17 cellular contexts compared by ENCODE assay signal in the genomic region with DNA sequence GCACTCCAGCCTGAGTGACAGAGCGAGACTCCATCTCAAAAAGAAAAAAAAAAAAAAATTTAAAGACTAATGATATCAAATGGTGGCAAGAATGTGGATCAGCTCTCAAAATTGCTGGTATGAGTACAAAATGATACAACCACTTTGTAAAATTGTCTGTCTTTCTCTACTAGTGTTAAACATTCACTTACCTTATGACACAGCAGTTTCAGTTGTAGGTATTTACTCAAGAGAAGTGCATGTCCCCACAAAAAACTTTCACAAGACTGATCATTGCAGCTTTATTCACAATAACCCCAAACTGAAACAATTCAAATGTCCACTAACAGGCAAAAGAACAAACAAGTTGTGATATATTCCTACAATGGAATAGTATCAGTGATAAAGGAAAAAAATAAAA. TPM values are rescaled to one million over a fixed set of nuclear protein-coding genes. Genes with fewer than 3 reads are reported as not detected.
A peak's percentile ranks its signal among the peaks of the same experiment; 100 is the strongest.
DNase-seq lines count a peak whose midpoint lies in the region; ATAC-seq and TF ChIP-seq lines count a peak whose summit lies in the region.
"Had no signal": no experiment of that assay in that cellular context is flagged by ENCODE, and none has a peak within 500 bp of the region (broad histone marks: within the 10 kb centered on the region; RNA-seq: fewer than 3 reads in every experiment).

No MANE protein-coding gene starts in this region.

- H3K4me3 ChIP-seq in GM23338 (no peak overlapping the region), heart left ventricle (no peak overlapping the region)
- H3K4me3 ChIP-seq: BLaER1, tibial nerve had no signal

- no peaks in the 10 kb centered on the region for H3K27me3 ChIP-seq in GM23338 (ENCODE audit: insufficient read depth)
- no peaks in the 10 kb centered on the region for H3K27me3 ChIP-seq in heart left ventricle
- H3K27me3 ChIP-seq: BLaER1, tibial nerve had no signal

- intact Hi-C loops in heart left ventricle (cut with DNase I), result no loop called here

- H3K9me3 ChIP-seq in heart left ventricle, result no peaks in the 10 kb centered on the region
- H3K9me3 ChIP-seq: BLaER1, tibial nerve had no signal

- H3K27me3 Mint-ChIP-seq in GM23338 (ENCODE audit: insufficient read depth, low read depth, poor library complexity), result no peaks in the 10 kb centered on the region

- H3K4me1 ChIP-seq in GM23338 (ENCODE audit: insufficient read depth) (no peaks in the 10 kb centered on the region), heart left ventricle (no peaks in the 10 kb centered on the region)
- H3K4me1 ChIP-seq: BLaER1, tibial nerve had no signal

- H3K36me3 Mint-ChIP-seq in GM23338 (ENCODE audit: low read depth), result no peaks in the 10 kb centered on the region

- no peak overlapping the region for H3K4me2 ChIP-seq in GM23338
- H3K4me2 ChIP-seq: BLaER1 had no signal

- peaks cover 6% of the 10 kb centered on the region for H3K4me1 Mint-ChIP-seq in GM23338

- H2AFZ ChIP-seq in GM23338, result no peak overlapping the region

- H4K20me1 ChIP-seq in GM23338 (replicated peaks; ENCODE audit: insufficient read depth), result no peaks in the 10 kb centered on the region
- H4K20me1 ChIP-seq: BLaER1 had no signal

- no peaks in the 10 kb centered on the region for H3K79me2 ChIP-seq in GM23338 (replicated peaks; ENCODE audit: insufficient read depth)

- no peaks in the 10 kb centered on the region for H3K9me3 Mint-ChIP-seq in GM23338
- H3K9me3 Mint-ChIP-seq: H9 had no signal

- TF ChIP-seq CTCF in GM23338 (conservative IDR thresholded peaks at IDR 0.05; ENCODE audit: low read depth in 2 of 2), result no peak
- TF ChIP-seq CTCF in heart left ventricle (IDR thresholded peaks at IDR 0.05), result no peak

- DNase-seq in GM23338 (ENCODE audit: low spot score) (no peak), renal cortical epithelial cell (ENCODE audit: low read depth) (peak; percentile 15), NCI-H524 (lab: John Stamatoyannopoulos, UW) (no peak), NCI-H2029 (lab: John Stamatoyannopoulos, UW) (no peak), heart left ventricle (no peak)
- DNase-seq: anterior cingulate cortex; foreskin fibroblast; H9; left colon; NCI-H774; stimulated activated CD4-positive, alpha-beta T cell treated with anti-CD3 and anti-CD28 coated beads, Interleukin-4, amount 100 ng/mL, for 4 hours had no signal

- H3K27ac ChIP-seq in GM23338 (ENCODE audit: low read depth) (no peak overlapping the region), heart left ventricle (no peak overlapping the region)
- H3K27ac ChIP-seq: BLaER1, tibial nerve, VCaP had no signal

- H3K9me2 ChIP-seq in GM23338 (ENCODE audit: insufficient read depth), result no peaks in the 10 kb centered on the region

- H3K4me3 Mint-ChIP-seq in GM23338, result no peak overlapping the region
- H3K4me3 Mint-ChIP-seq: H9 had no signal

- no peaks in the 10 kb centered on the region for H3F3A ChIP-seq in GM23338 (replicated peaks; ENCODE audit: low read depth)

- H3K36me3 ChIP-seq in GM23338 (ENCODE audit: insufficient read depth) (no peaks in the 10 kb centered on the region), heart left ventricle (no peaks in the 10 kb centered on the region)
- H3K36me3 ChIP-seq: BLaER1, tibial nerve had no signal

- no peak for TF ChIP-seq POLR2A in heart left ventricle (IDR thresholded peaks at IDR 0.05)

- ATAC-seq in GM19035 (IDR thresholded peaks at IDR 0.05; ENCODE audit: unreplicated experiment) (peak; percentile 47), GM23338 (no peak), HG03175 (IDR thresholded peaks at IDR 0.05; ENCODE audit: unreplicated experiment) (peak; percentile 46), heart left ventricle (no peak)
- ATAC-seq: left colon, Panc1 had no signal

- peak overlapping the region; percentile 46; the same call in 1 of the 2 replicates for H3K27ac Mint-ChIP-seq in GM23338
- H3K27ac Mint-ChIP-seq: H9 had no signal

- 91 to 100% (median 96%) methylated on average over 1 of the region's 1 CpG for WGBS in heart left ventricle, 4 donors

TF ChIP-seq in GM23338, 12 proteins besides CTCF, POLR2A, EP300 and RAD21 (continues in another document):
- TF ChIP-seq, protein P1, sequence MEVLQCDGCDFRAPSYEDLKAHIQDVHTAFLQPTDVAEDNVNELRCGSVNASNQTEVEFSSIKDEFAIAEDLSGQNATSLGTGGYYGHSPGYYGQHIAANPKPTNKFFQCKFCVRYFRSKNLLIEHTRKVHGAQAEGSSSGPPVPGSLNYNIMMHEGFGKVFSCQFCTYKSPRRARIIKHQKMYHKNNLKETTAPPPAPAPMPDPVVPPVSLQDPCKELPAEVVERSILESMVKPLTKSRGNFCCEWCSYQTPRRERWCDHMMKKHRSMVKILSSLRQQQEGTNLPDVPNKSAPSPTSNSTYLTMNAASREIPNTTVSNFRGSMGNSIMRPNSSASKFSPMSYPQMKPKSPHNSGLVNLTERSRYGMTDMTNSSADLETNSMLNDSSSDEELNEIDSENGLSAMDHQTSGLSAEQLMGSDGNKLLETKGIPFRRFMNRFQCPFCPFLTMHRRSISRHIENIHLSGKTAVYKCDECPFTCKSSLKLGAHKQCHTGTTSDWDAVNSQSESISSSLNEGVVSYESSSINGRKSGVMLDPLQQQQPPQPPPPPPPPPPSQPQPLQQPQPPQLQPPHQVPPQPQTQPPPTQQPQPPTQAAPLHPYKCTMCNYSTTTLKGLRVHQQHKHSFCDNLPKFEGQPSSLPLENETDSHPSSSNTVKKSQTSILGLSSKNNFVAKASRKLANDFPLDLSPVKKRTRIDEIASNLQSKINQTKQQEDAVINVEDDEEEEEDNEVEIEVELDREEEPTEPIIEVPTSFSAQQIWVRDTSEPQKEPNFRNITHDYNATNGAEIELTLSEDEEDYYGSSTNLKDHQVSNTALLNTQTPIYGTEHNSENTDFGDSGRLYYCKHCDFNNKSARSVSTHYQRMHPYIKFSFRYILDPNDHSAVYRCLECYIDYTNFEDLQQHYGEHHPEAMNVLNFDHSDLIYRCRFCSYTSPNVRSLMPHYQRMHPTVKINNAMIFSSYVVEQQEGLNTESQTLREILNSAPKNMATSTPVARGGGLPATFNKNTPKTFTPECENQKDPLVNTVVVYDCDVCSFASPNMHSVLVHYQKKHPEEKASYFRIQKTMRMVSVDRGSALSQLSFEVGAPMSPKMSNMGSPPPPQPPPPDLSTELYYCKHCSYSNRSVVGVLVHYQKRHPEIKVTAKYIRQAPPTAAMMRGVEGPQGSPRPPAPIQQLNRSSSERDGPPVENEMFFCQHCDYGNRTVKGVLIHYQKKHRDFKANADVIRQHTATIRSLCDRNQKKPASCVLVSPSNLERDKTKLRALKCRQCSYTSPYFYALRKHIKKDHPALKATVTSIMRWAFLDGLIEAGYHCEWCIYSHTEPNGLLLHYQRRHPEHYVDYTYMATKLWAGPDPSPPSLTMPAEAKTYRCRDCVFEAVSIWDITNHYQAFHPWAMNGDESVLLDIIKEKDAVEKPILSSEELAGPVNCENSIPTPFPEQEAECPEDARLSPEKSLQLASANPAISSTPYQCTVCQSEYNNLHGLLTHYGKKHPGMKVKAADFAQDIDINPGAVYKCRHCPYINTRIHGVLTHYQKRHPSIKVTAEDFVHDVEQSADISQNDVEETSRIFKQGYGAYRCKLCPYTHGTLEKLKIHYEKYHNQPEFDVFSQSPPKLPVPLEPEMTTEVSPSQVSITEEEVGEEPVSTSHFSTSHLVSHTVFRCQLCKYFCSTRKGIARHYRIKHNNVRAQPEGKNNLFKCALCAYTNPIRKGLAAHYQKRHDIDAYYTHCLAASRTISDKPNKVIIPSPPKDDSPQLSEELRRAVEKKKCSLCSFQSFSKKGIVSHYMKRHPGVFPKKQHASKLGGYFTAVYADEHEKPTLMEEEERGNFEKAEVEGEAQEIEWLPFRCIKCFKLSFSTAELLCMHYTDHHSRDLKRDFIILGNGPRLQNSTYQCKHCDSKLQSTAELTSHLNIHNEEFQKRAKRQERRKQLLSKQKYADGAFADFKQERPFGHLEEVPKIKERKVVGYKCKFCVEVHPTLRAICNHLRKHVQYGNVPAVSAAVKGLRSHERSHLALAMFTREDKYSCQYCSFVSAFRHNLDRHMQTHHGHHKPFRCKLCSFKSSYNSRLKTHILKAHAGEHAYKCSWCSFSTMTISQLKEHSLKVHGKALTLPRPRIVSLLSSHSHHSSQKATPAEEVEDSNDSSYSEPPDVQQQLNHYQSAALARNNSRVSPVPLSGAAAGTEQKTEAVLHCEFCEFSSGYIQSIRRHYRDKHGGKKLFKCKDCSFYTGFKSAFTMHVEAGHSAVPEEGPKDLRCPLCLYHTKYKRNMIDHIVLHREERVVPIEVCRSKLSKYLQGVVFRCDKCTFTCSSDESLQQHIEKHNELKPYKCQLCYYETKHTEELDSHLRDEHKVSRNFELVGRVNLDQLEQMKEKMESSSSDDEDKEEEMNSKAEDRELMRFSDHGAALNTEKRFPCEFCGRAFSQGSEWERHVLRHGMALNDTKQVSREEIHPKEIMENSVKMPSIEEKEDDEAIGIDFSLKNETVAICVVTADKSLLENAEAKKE (CRISPR knock-in tag; IDR thresholded peaks at IDR 0.05), result no peak
- TF ChIP-seq, protein P2, sequence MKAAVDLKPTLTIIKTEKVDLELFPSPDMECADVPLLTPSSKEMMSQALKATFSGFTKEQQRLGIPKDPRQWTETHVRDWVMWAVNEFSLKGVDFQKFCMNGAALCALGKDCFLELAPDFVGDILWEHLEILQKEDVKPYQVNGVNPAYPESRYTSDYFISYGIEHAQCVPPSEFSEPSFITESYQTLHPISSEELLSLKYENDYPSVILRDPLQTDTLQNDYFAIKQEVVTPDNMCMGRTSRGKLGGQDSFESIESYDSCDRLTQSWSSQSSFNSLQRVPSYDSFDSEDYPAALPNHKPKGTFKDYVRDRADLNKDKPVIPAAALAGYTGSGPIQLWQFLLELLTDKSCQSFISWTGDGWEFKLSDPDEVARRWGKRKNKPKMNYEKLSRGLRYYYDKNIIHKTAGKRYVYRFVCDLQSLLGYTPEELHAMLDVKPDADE (IDR thresholded peaks at IDR 0.05), result no peak
- TF ChIP-seq ZNF331 (CRISPR knock-in tag; IDR thresholded peaks at IDR 0.05; ENCODE audit: low read depth) (no peak), EZH2phosphoT487 (IDR thresholded peaks at IDR 0.05; ENCODE audit: unreplicated experiment) (no peak)

RNA-seq across cellular contexts. Expression of a gene that starts 14.7 kb away (rescaled TPM):
- total RNA-seq in GM23338 (2014; rRNA removed; shearing (Covaris generic)), result 22.1 and 24.5 TPM in 2 replicates
- polyA plus RNA-seq in GM23338 (2016; fragmentation: Nextera tagmentation; extraction: Ambion mirVana) (100 and 107 TPM in 2 replicates), heart left ventricle (10 to 100 TPM; 13.5 to 28.3 TPM)
- total RNA-seq in renal cortical epithelial cell (17.7 and 25.2 TPM in 2 replicates), heart left ventricle (10 to 100 TPM in 8 of 9 donors, 1 to 10 TPM in 1; 9.3 to 22.9 (median 18.9) TPM)

RNA-seq across cellular contexts. Expression of a gene that starts 50.3 kb away (rescaled TPM):
- total RNA-seq in GM23338 (2014; rRNA removed; shearing (Covaris generic)), result 8.1 and 10.0 TPM in 2 replicates
- polyA plus RNA-seq in GM23338 (2016; fragmentation: Nextera tagmentation; extraction: Ambion mirVana) (4.1 and 4.3 TPM in 2 replicates), heart left ventricle (1 to 10 TPM; 1.3 to 1.4 TPM)
- total RNA-seq in renal cortical epithelial cell (4.2 and 5.6 TPM in 2 replicates), heart left ventricle (1 to 10 TPM; 2.4 to 5.3 (median 3.7) TPM)

RNA-seq across cellular contexts. Expression of a gene that starts 50.4 kb away (rescaled TPM):
- total RNA-seq in GM23338 (2014; rRNA removed; shearing (Covaris generic)), result 130 and 147 TPM in 2 replicates
- polyA plus RNA-seq in GM23338 (2016; fragmentation: Nextera tagmentation; extraction: Ambion mirVana) (376 and 377 TPM in 2 replicates), heart left ventricle (under 1 TPM; 0.57 to 0.62 TPM)
- total RNA-seq in renal cortical epithelial cell (2.7 and 10.8 TPM in 2 replicates), heart left ventricle (1 to 10 TPM in 3 of 9 donors, under 1 TPM in 6; 0.30 to 1.6 (median 0.67) TPM)

Comparison
In these comparisons a context has a peak if more than half of its experiments do, and no peak if none do; other contexts are left out.
1. ATAC-seq: peak in GM19035 (single experiment) and HG03175 (single experiment); none in GM23338 (single experiment) and heart left ventricle (0 of 4).
2. RNA of a gene that starts 50.4 kb away (total RNA-seq): 130 to 147 TPM in GM23338; 2.7 to 10.8 TPM in renal cortical epithelial cell and 0.30 to 1.6 TPM in heart left ventricle; every median in the first group is over 10 times any median in the second.